ENCODE assay signal across 23 cellular contexts in the genomic region with DNA sequence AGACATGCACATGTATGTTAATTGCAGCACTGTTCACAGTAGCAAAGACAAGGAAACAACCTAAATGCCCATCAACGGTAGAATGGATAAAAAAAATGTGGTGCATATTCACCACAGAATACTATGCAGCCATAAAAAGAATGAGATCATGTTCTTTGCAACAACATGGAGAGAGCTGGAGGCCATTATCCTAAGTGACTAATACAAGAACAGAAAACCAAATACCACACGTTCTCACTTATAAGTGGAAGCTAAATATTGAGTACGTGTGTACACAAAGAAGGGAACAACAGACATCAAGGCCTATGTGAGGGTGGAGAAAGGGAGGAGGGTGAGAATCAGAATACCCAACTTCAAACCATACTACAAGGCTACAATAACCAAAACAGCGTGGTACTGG. TPM values are rescaled to one million over a fixed set of nuclear protein-coding genes. Genes with fewer than 3 reads are reported as not detected.
"Had no signal": no experiment of that assay in that cellular context is flagged by ENCODE, and none has a peak within 500 bp of the region (broad histone marks: within the 10 kb centered on the region; RNA-seq: fewer than 3 reads in every experiment).

No MANE protein-coding gene starts in this region.

- H3K9me3 Mint-ChIP-seq: activated CD4-positive, alpha-beta memory T cell treated with anti-CD3 and anti-CD28 coated beads, Interleukin-2, amount 10 ng/mL, durations not matched to agents 7 days and 5 days; stimulated activated naive CD8-positive, alpha-beta T cell treated with anti-CD3 and anti-CD28 coated beads, Interleukin-15, Interleukin-2, amounts not matched to agents 100 ng/mL and 50 ng/mL, for 24 hours had no signal

- H3K27me3 ChIP-seq: brain microvascular endothelial cell, gastrocnemius medialis, ovary, suprapubic skin, vagina had no signal

- H3K9me3 ChIP-seq: gastrocnemius medialis, lower lobe of right lung, ovary, suprapubic skin, vagina had no signal

- H3K4me1 ChIP-seq: gastrocnemius medialis, lower lobe of right lung, psoas muscle, suprapubic skin, vagina had no signal

- H3K27me3 Mint-ChIP-seq: activated CD8-positive, alpha-beta memory T cell treated with anti-CD3 and anti-CD28 coated beads, Interleukin-2, amount 10 ng/mL, durations not matched to agents 7 days and 5 days; stimulated activated naive CD8-positive, alpha-beta T cell treated with anti-CD3 and anti-CD28 coated beads, Interleukin-15, Interleukin-2, amounts not matched to agents 100 ng/mL and 50 ng/mL, for 24 hours had no signal

- H3K27ac Mint-ChIP-seq: activated B cell treated with CpG ODN at 0.5 μM for 24 hours; activated CD4-positive, alpha-beta memory T cell treated with anti-CD3 and anti-CD28 coated beads, Interleukin-2, amount 10 ng/mL, durations not matched to agents 7 days and 5 days; activated CD8-positive, alpha-beta memory T cell treated with anti-CD3 and anti-CD28 coated beads, Interleukin-2, amount 10 ng/mL, durations not matched to agents 7 days and 5 days; activated naive CD4-positive, alpha-beta T cell treated with anti-CD3 and anti-CD28 coated beads for 36 hours; activated naive CD8-positive, alpha-beta T cell treated with anti-CD3 and anti-CD28 coated beads, Interleukin-2, amount 50 U/mL, for 24 hours; activated T-helper 17 cell treated with anti-CD3 and anti-CD28 coated beads, Interleukin-2, amount 50 U/mL, for 72 hours; natural killer cell; stimulated activated naive CD8-positive, alpha-beta T cell treated with anti-CD3 and anti-CD28 coated beads, Interleukin-15, Interleukin-2, amounts not matched to agents 100 ng/mL and 50 ng/mL, for 24 hours had no signal

- ATAC-seq: activated CD8-positive, alpha-beta memory T cell treated with anti-CD3 and anti-CD28 coated beads, Interleukin-2, amount 10 ng/mL, durations not matched to agents 7 days and 5 days; activated naive CD8-positive, alpha-beta T cell treated with anti-CD3 and anti-CD28 coated beads, Interleukin-2, amount 50 U/mL, for 24 hours; activated T-helper 17 cell treated with anti-CD3 and anti-CD28 coated beads, Interleukin-2, amount 50 U/mL, for 72 hours; gastrocnemius medialis; lower lobe of right lung; natural killer cell; psoas muscle; right cardiac atrium had no signal

- H3K36me3 ChIP-seq: brain microvascular endothelial cell, gastrocnemius medialis, lower lobe of right lung, ovary, suprapubic skin, vagina had no signal

- H3K36me3 Mint-ChIP-seq: activated CD8-positive, alpha-beta memory T cell treated with anti-CD3 and anti-CD28 coated beads, Interleukin-2, amount 10 ng/mL, durations not matched to agents 7 days and 5 days; natural killer cell had no signal

- H3K4me1 Mint-ChIP-seq: activated B cell treated with CpG ODN at 0.5 μM for 24 hours; activated CD4-positive, alpha-beta memory T cell treated with anti-CD3 and anti-CD28 coated beads, Interleukin-2, amount 10 ng/mL, durations not matched to agents 7 days and 5 days; activated CD8-positive, alpha-beta memory T cell treated with anti-CD3 and anti-CD28 coated beads, Interleukin-2, amount 10 ng/mL, durations not matched to agents 7 days and 5 days; activated naive CD8-positive, alpha-beta T cell treated with anti-CD3 and anti-CD28 coated beads, Interleukin-2, amount 50 U/mL, for 24 hours; activated T-helper 17 cell treated with anti-CD3 and anti-CD28 coated beads, Interleukin-2, amount 50 U/mL, for 72 hours; natural killer cell had no signal

- H3K4me3 ChIP-seq: gastrocnemius medialis, lower lobe of right lung, ovary, psoas muscle, skin epidermis, suprapubic skin, vagina had no signal

- H3K4me3 Mint-ChIP-seq: activated B cell treated with CpG ODN at 0.5 μM for 24 hours; activated CD4-positive, alpha-beta memory T cell treated with anti-CD3 and anti-CD28 coated beads, Interleukin-2, amount 10 ng/mL, durations not matched to agents 7 days and 5 days; activated CD8-positive, alpha-beta memory T cell treated with anti-CD3 and anti-CD28 coated beads, Interleukin-2, amount 10 ng/mL, durations not matched to agents 7 days and 5 days; activated naive CD4-positive, alpha-beta T cell treated with anti-CD3 and anti-CD28 coated beads for 36 hours; activated naive CD8-positive, alpha-beta T cell treated with anti-CD3 and anti-CD28 coated beads, Interleukin-2, amount 50 U/mL, for 24 hours; activated T-helper 17 cell treated with anti-CD3 and anti-CD28 coated beads, Interleukin-2, amount 50 U/mL, for 72 hours; natural killer cell; stimulated activated naive CD8-positive, alpha-beta T cell treated with anti-CD3 and anti-CD28 coated beads, Interleukin-15, Interleukin-2, amounts not matched to agents 100 ng/mL and 50 ng/mL, for 24 hours had no signal

- H3K27ac ChIP-seq: brain microvascular endothelial cell, gastrocnemius medialis, lower lobe of right lung, ovary, psoas muscle, skin epidermis, suprapubic skin, vagina had no signal

- DNase-seq: activated B cell treated with CpG ODN at 0.5 μM for 24 hours; activated CD4-positive, alpha-beta memory T cell treated with anti-CD3 and anti-CD28 coated beads, Interleukin-2, amount 10 ng/mL, durations not matched to agents 7 days and 5 days; activated CD4-positive, alpha-beta T cell treated with anti-CD3 and anti-CD28 coated beads for 4 hours; activated CD8-positive, alpha-beta memory T cell treated with anti-CD3 and anti-CD28 coated beads, Interleukin-2, amount 10 ng/mL, durations not matched to agents 7 days and 5 days; activated naive CD4-positive, alpha-beta T cell treated with anti-CD3 and anti-CD28 coated beads for 36 hours; activated naive CD8-positive, alpha-beta T cell treated with anti-CD3 and anti-CD28 coated beads, Interleukin-2, amount 50 U/mL, for 24 hours; activated T-cell treated with anti-CD3 and anti-CD28 coated beads, Interleukin-2, amount 50 U/mL, for 1 hour; aorta; brain microvascular endothelial cell; central memory CD4-positive, alpha-beta T cell; erythroblast; gastrocnemius medialis; head of caudate nucleus; lower lobe of right lung; natural killer cell; ovary; psoas muscle; right cardiac atrium had no signal

RNA-seq across cellular contexts. Expression of a gene that starts 17.4 kb away (rescaled TPM):
- total RNA-seq: activated B cell treated with CpG ODN at 0.5 μM for 24 hours; activated CD4-positive, alpha-beta memory T cell treated with anti-CD3 and anti-CD28 coated beads, Interleukin-2, amount 10 ng/mL, durations not matched to agents 7 days and 5 days; activated CD8-positive, alpha-beta memory T cell treated with anti-CD3 and anti-CD28 coated beads, Interleukin-2, amount 10 ng/mL, durations not matched to agents 7 days and 5 days; activated T-helper 17 cell treated with anti-CD3 and anti-CD28 coated beads, Interleukin-2, amount 50 U/mL, for 72 hours; natural killer cell had no signal
